Comparison of ENCODE assay signal across 8 cellular contexts in genomic region chr1:67685558-67686271, GRCh38. TPM values are rescaled to one million over a fixed set of nuclear protein-coding genes. Genes with fewer than 3 reads are reported as not detected.
DNase-seq lines count a peak whose midpoint lies in the region; ATAC-seq and TF ChIP-seq lines count a peak whose summit lies in the region.

No MANE protein-coding gene starts in this region.

- H3K4me2 ChIP-seq in OCI-LY7 (ENCODE audit: low read length): peak overlapping the region; percentile 89

- no peaks in the 10 kb centered on the region for H3K9me2 ChIP-seq in OCI-LY7 (ENCODE audit: insufficient read depth, low read length)

- TF ChIP-seq CTCF in OCI-LY7 (conservative IDR thresholded peaks at IDR 0.05; ENCODE audit: low read length) (no peak), foreskin keratinocyte (conservative IDR thresholded peaks at IDR 0.05) (no peak), tibial artery (IDR thresholded peaks at IDR 0.05) (no peak)

- BruUV-seq in OCI-LY7 (replicated peaks; lab: Mats Ljungman, UMichigan): no TSS peak

- ATAC-seq in HG02870 (IDR thresholded peaks at IDR 0.05; ENCODE audit: unreplicated experiment) (peak; percentile 1), foreskin keratinocyte (peak; percentile 3)

- H3K27ac ChIP-seq in OCI-LY7 (ENCODE audit: low read depth, low read length, poor library complexity, severe bottlenecking) (peak overlapping the region; percentile 57), foreskin keratinocyte (peak overlapping the region; percentile 94), tibial artery (peak overlapping the region; percentile 95 to 99)

- H3K9me3 ChIP-seq in OCI-LY7 (ENCODE audit: low read length): no peaks in the 10 kb centered on the region
- no peaks in the 10 kb centered on the region for H3K9me3 ChIP-seq in tibial artery

- peaks cover 48% of the 10 kb centered on the region for H3K4me1 ChIP-seq in OCI-LY7 (ENCODE audit: insufficient read depth, low read length, poor library complexity, severe bottlenecking)
- peaks cover 18% of the 10 kb centered on the region for H3K4me1 ChIP-seq in foreskin keratinocyte
- H3K4me1 ChIP-seq in tibial artery: peaks cover 0 to 55% (median 34%) of the 10 kb centered on the region in 4 donors

- POLR2A ChIA-PET in OCI-LY7 (lab: Charles Lee): interaction anchor here (0.6 to 7.7 kb wide), 24 partner anchors 10 to 921 kb away, joined by 3 to 123 read pairs (median 6); no protein-coding TSS in a partner anchor

- H3K79me2 ChIP-seq in OCI-LY7 (ENCODE audit: insufficient read depth, low read depth, low read length): peaks cover 32% of the 10 kb centered on the region

- H3K36me3 ChIP-seq in OCI-LY7 (ENCODE audit: insufficient read depth, low read length) (peaks cover 54% of the 10 kb centered on the region), tibial artery (peaks cover 21 to 27% (median 24%) of the 10 kb centered on the region in 3 donors)

- H2AFZ ChIP-seq in OCI-LY7 (ENCODE audit: low read length): no peak overlapping the region

- H3K4me3 ChIP-seq in OCI-LY7 (ENCODE audit: low read depth, low read length, poor library complexity, severe bottlenecking): peak overlapping the region; percentile 86
- peak overlapping the region; percentile 88 to 98 for H3K4me3 ChIP-seq in tibial artery

- H4K20me1 ChIP-seq in OCI-LY7 (ENCODE audit: insufficient read depth, low read length): peaks cover 22% of the 10 kb centered on the region

- CTCF ChIA-PET in OCI-LY7 (lab: Charles Lee; ENCODE audit: unreplicated experiment): interaction anchor here (0.6 to 1.9 kb wide), 7 partner anchors 9 to 58 kb away, joined by 5 to 19 read pairs (median 10); no protein-coding TSS in a partner anchor

- DNase-seq in NCI-H1417 (lab: John Stamatoyannopoulos, UW) (peak; percentile 63 to 74 (median 66)), NCI-H1417 treated with DMSO at 0.1 percent for 48 hours (lab: John Stamatoyannopoulos, UW) (no peak), OCI-LY7 (ENCODE audit: low spot score) (peak; percentile 59), foreskin keratinocyte (peak; percentile 32 to 40), nucleus accumbens (lab: John Stamatoyannopoulos, UW) (peak in 31 of 56 donors; percentile 26 to 64 (median 45)), tibial artery (peak; percentile 37 to 80)
- DNase-seq in activated T-helper 1 cell treated with anti-CD3 and anti-CD28 coated beads, Interleukin-2, amount 50 U/mL, for 16 hours (ENCODE audit: low read depth in 1 of 2, low spot score in 1 of 2): peak; percentile 13 to 55

- intact Hi-C loops in OCI-LY7 (cut with micrococcal nuclease; ENCODE audit: unreplicated experiment): loop anchor here (1.0 to 10.0 kb wide), 8 partner anchors 27 to 761 kb away; partner anchors contain the start of genes DNAI4, MIER1 and SERBP1
- intact Hi-C loops in tibial artery (cut with DNase I; ENCODE audit: low total_unique reads): loop anchor here (5.0 to 10.0 kb wide), 3 partner anchors 62 to 149 kb away; partner anchors contain the start of gene GNG12

- H3K27me3 ChIP-seq in foreskin keratinocyte (no peaks in the 10 kb centered on the region), tibial artery (no peaks in the 10 kb centered on the region)

RNA-seq across cellular contexts. Expression of gene GADD45A, which starts 0.7 kb away (rescaled TPM):
- 46.8 and 60.7 TPM in 2 replicates for total RNA-seq in OCI-LY7 (2014; rRNA removed; shearing (Covaris generic))
- total RNA-seq in OCI-LY7 (2022) (48.6 and 54.9 TPM in 2 replicates), foreskin keratinocyte (99.9 and 107 TPM in 2 replicates)
- 115 and 131 TPM in 2 replicates for polyA plus RNA-seq in foreskin keratinocyte
